In genomic region chrX:38806054-38806389, GRCh38 we compare ENCODE assay signal across 8 cellular contexts. TPM values are rescaled to one million over a fixed set of nuclear protein-coding genes. Genes with fewer than 3 reads are reported as not detected.
DNase-seq lines count a peak whose midpoint lies in the region; ATAC-seq and TF ChIP-seq lines count a peak whose summit lies in the region.

No MANE protein-coding gene starts in this region.

- H3K27ac Mint-ChIP-seq in activated naive CD4-positive, alpha-beta T cell treated with anti-CD3 and anti-CD28 coated beads, Interleukin-2, amount 50 U/mL, for 24 hours, result peak overlapping the region; percentile 98
- no peak overlapping the region for H3K27ac Mint-ChIP-seq in nephron progenitor cell

- DNase-seq in activated naive CD4-positive, alpha-beta T cell treated with anti-CD3 and anti-CD28 coated beads, Interleukin-2, amount 50 U/mL, for 16 hours, result no peak
- DNase-seq in effector CD8-positive, alpha-beta T cell (lab: John Stamatoyannopoulos, UW), result peak; percentile 19
- no peak for DNase-seq in nephron progenitor cell
- no peak for DNase-seq in SW480 (ENCODE audit: low spot score)
- no peak for DNase-seq in left lobe of liver (ENCODE audit: low spot score)

- no peaks in the 10 kb centered on the region for H3K27me3 Mint-ChIP-seq in activated naive CD4-positive, alpha-beta T cell treated with anti-CD3 and anti-CD28 coated beads, Interleukin-2, amount 50 U/mL, for 24 hours
- no peaks in the 10 kb centered on the region for H3K27me3 Mint-ChIP-seq in nephron progenitor cell (ENCODE audit: low read depth, poor library complexity)

- no peak overlapping the region for H2AFZ ChIP-seq in OCI-LY3 (ENCODE audit: low read depth, low read length)

- peaks cover 5% of the 10 kb centered on the region for H3K36me3 Mint-ChIP-seq in activated naive CD4-positive, alpha-beta T cell treated with anti-CD3 and anti-CD28 coated beads, Interleukin-2, amount 50 U/mL, for 24 hours
- no peaks in the 10 kb centered on the region for H3K36me3 Mint-ChIP-seq in nephron progenitor cell (ENCODE audit: low read depth)

- no peak for TF ChIP-seq CTCF in OCI-LY3 (IDR thresholded peaks at IDR 0.05; ENCODE audit: low read depth, low read length)
- TF ChIP-seq CTCF in nephron progenitor cell (IDR thresholded peaks at IDR 0.05), result no peak

- no peaks in the 10 kb centered on the region for H3K36me3 ChIP-seq in OCI-LY3 (replicated peaks; ENCODE audit: low read depth, low read length)

- no peaks in the 10 kb centered on the region for H3K9me3 ChIP-seq in OCI-LY3 (ENCODE audit: insufficient read depth, low read length)

- H3K4me1 ChIP-seq in OCI-LY3 (ENCODE audit: low read length), result peaks cover 9% of the 10 kb centered on the region

- no peaks in the 10 kb centered on the region for H4K20me1 ChIP-seq in OCI-LY3 (ENCODE audit: insufficient read depth, low read length)

- ATAC-seq in GM21515 (IDR thresholded peaks at IDR 0.05; ENCODE audit: unreplicated experiment) (no peak), left lobe of liver (no peak)

- H3K9me3 Mint-ChIP-seq in activated naive CD4-positive, alpha-beta T cell treated with anti-CD3 and anti-CD28 coated beads, Interleukin-2, amount 50 U/mL, for 24 hours, result no peaks in the 10 kb centered on the region
- H3K9me3 Mint-ChIP-seq in nephron progenitor cell, result peaks cover 20% of the 10 kb centered on the region

- H3K79me2 ChIP-seq in OCI-LY3 (ENCODE audit: low read length), result no peaks in the 10 kb centered on the region

- peaks cover 43% of the 10 kb centered on the region for H3K4me1 Mint-ChIP-seq in activated naive CD4-positive, alpha-beta T cell treated with anti-CD3 and anti-CD28 coated beads, Interleukin-2, amount 50 U/mL, for 24 hours
- H3K4me1 Mint-ChIP-seq in nephron progenitor cell, result peaks cover 49% of the 10 kb centered on the region

- no peaks in the 10 kb centered on the region for H3K27me3 ChIP-seq in OCI-LY3 (ENCODE audit: low read depth, low read length)

- peak overlapping the region; percentile 81; the same call in 1 of the 2 replicates for H3K4me3 ChIP-seq in OCI-LY3 (ENCODE audit: low read length)

- peak overlapping the region; percentile 96 for H3K4me3 Mint-ChIP-seq in activated naive CD4-positive, alpha-beta T cell treated with anti-CD3 and anti-CD28 coated beads, Interleukin-2, amount 50 U/mL, for 24 hours
- peak overlapping the region; percentile 98 for H3K4me3 Mint-ChIP-seq in nephron progenitor cell

- H3K27ac ChIP-seq in OCI-LY3 (ENCODE audit: low read length), result no peak overlapping the region

- 0 out of 2 replicates have a peak overlapping the region, but pooled peaks have one; percentile 76 for H3K4me2 ChIP-seq in OCI-LY3 (ENCODE audit: low read length)

- H3K9ac ChIP-seq in OCI-LY3 (ENCODE audit: low read length), result no peak overlapping the region

RNA-seq across cellular contexts. Expression of gene MID1IP1, which starts 4.8 kb away (rescaled TPM):
- 23.4 TPM for total RNA-seq in left lobe of liver
